Comparison of ENCODE assay signal across 22 cellular contexts in the genomic region with DNA sequence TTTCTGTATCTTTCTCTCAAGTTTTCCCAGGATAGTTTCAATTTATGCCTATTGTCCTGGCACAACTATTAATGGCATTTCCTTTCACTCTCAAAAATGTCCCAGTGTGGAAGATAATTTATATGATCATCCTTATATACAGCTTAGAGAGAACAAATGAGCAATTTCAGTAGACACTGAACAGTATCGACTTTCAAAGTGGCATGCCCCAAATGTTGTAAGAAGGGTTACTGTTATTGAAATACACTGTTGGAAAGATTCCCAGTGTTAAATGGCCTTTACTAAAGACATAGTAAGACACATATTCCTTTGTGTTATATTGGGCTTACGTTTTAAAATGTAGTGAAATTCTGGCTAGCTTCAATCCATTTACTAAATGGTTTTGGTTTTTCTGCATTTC.
A peak's percentile ranks its signal among the peaks of the same experiment; 100 is the strongest.
DNase-seq lines count a peak whose midpoint lies in the region; ATAC-seq and TF ChIP-seq lines count a peak whose summit lies in the region.
"Had no signal": no experiment of that assay in that cellular context is flagged by ENCODE, and none has a peak within 500 bp of the region (broad histone marks: within the 10 kb centered on the region; RNA-seq: fewer than 3 reads in every experiment).

No MANE protein-coding gene starts in this region.

- H3K36me3 Mint-ChIP-seq in T-cell, result no peaks in the 10 kb centered on the region
- H3K36me3 Mint-ChIP-seq: CD8-positive, alpha-beta T cell had no signal

- peak; percentile 34 for DNase-seq in AG10803 (ENCODE audit: low read depth)
- DNase-seq in LHCN-M2 (ENCODE audit: low read depth), result peak; percentile 51
- DNase-seq in astrocyte of the spinal cord (ENCODE audit: low read depth, low spot score), result peak; percentile 25
- DNase-seq in fibroblast of the conjunctiva (ENCODE audit: low read depth), result peak; percentile 26
- DNase-seq in NCI-H1417 treated with DMSO at 0.1 percent for 48 hours (lab: John Stamatoyannopoulos, UW), result no peak
- no peak for DNase-seq in dedifferentiated amniotic fluid mesenchymal stem cell (ENCODE audit: extremely low spot score)
- no peak for DNase-seq in SW480 (ENCODE audit: low spot score)
- no peak for DNase-seq in T-cell
- DNase-seq: CD8-positive, alpha-beta T cell; DMS79; H7; IMR-90; MG63; NCI-H1048; NCI-H1436 treated with DMSO at 0.1 percent for 48 hours; NCI-H2029; NCI-H748 treated with DMSO at 0.1 percent for 48 hours; NK-92 treated with Interleukin-12 subunit alpha and Interleukin-12 subunit beta, amount 100 ng/mL, for 24 hours; Peyer's patch had no signal

- POLR2A ChIA-PET in T-cell (lab: Charles Lee), result no interaction called here

- no peak overlapping the region for H3K27ac Mint-ChIP-seq in T-cell
- H3K27ac Mint-ChIP-seq: CD8-positive, alpha-beta T cell had no signal

- peaks cover 0 to 5% (median 4%) of the 10 kb centered on the region in 3 donors for H3K4me1 Mint-ChIP-seq in T-cell

- ATAC-seq in T-cell (replicated peaks in 1 of 4), result no peak
- ATAC-seq: CD8-positive, alpha-beta T cell; Right ventricle myocardium inferior had no signal

- no peak overlapping the region for H3K4me3 ChIP-seq in AG10803 (ENCODE audit: low read length)
- no peak overlapping the region for H3K4me3 ChIP-seq in astrocyte of the spinal cord (ENCODE audit: low read depth, low read length)
- H3K4me3 ChIP-seq: BLaER1 treated with 17β-estradiol and CSF1 and Interleukin-3, amounts not matched to agents 10 nM and 100 nM; MG63; Peyer's patch; SK-N-MC had no signal

- in situ Hi-C loops in astrocyte of the spinal cord (cut with HindIII; ENCODE audit: low sequenced_read_pairs), result no loop called here

- CTCF ChIA-PET in T-cell (lab: Charles Lee), result no interaction called here

- H3K4me3 Mint-ChIP-seq in T-cell, result no peak overlapping the region
- H3K4me3 Mint-ChIP-seq: CD8-positive, alpha-beta T cell had no signal

- peaks cover 3 to 12% (median 12%) of the 10 kb centered on the region in 3 donors for H3K9me3 Mint-ChIP-seq in T-cell

- no peak for TF ChIP-seq CTCF in AG10803 (conservative IDR thresholded peaks at IDR 0.05; ENCODE audit: low read length)
- TF ChIP-seq CTCF in astrocyte of the spinal cord (IDR thresholded peaks at IDR 0.05; ENCODE audit: low read depth, low read length), result no peak

- H3K27me3 Mint-ChIP-seq in T-cell, result peaks cover 0 to 3% of the 10 kb centered on the region in 2 donors

Comparison
In these comparisons a context has a peak if more than half of its experiments do, and no peak if none do; other contexts are left out.
1. DNase-seq: peak in AG10803 (single experiment), LHCN-M2 (single experiment), astrocyte of the spinal cord (single experiment) and fibroblast of the conjunctiva (single experiment); none in NCI-H1417 treated with DMSO at 0.1 percent for 48 hours (single experiment), dedifferentiated amniotic fluid mesenchymal stem cell (single experiment), SW480 (single experiment) and T-cell (0 of 34).